Comparison of ENCODE assay signal across 25 cellular contexts in genomic region chr5:112063878-112064615, GRCh38.
"Had no signal": no experiment of that assay in that cellular context is flagged by ENCODE, and none has a peak within 500 bp of the region (broad histone marks: within the 10 kb centered on the region; RNA-seq: fewer than 3 reads in every experiment).

No MANE protein-coding gene starts in this region.

- H3K27ac ChIP-seq: breast epithelium, colonic mucosa had no signal

- H3K36me3 ChIP-seq: breast epithelium, colonic mucosa had no signal

- H3K9me3 ChIP-seq: breast epithelium, colonic mucosa had no signal

- H3K27ac Mint-ChIP-seq: activated B cell treated with CpG ODN at 0.5 μM for 24 hours; activated CD4-positive, alpha-beta memory T cell treated with anti-CD3 and anti-CD28 coated beads, Interleukin-2, amount 10 ng/mL, durations not matched to agents 7 days and 5 days; activated CD4-positive, alpha-beta T cell treated with anti-CD3 and anti-CD28 coated beads, Interleukin-2, amount 10 ng/mL, durations not matched to agents 7 days and 5 days; activated naive CD4-positive, alpha-beta T cell treated with anti-CD3 and anti-CD28 coated beads, Interleukin-2, amount 50 U/mL, for 24 hours; T-helper 17 cell had no signal

- H3K4me1 ChIP-seq: breast epithelium, colonic mucosa had no signal

- H3K27me3 ChIP-seq: breast epithelium, colonic mucosa had no signal

- DNase-seq: activated B cell treated with CpG ODN at 0.5 μM for 24 hours; activated CD4-positive, alpha-beta memory T cell treated with anti-CD3 and anti-CD28 coated beads, Interleukin-2, amount 10 ng/mL, durations not matched to agents 7 days and 5 days; activated CD4-positive, alpha-beta T cell treated with anti-CD3 and anti-CD28 coated beads for 1 hour; activated CD4-positive, alpha-beta T cell treated with anti-CD3 and anti-CD28 coated beads, Interleukin-2, amount 10 ng/mL, durations not matched to agents 7 days and 5 days; activated T-cell treated with anti-CD3 and anti-CD28 coated beads for 4 hours; aorta; caudate nucleus; colonic mucosa; Karpas-422; MM.1S; NCI-H1105 treated with DMSO at 0.1 percent for 48 hours; NCI-H146; NCI-H2029; NCI-H2107; NCI-H524 treated with DMSO at 0.1 percent for 48 hours; NCI-H774; OCI-M1; RPMI8226; T-helper 17 cell; T-helper 9 cell had no signal

- H3K4me3 ChIP-seq: breast epithelium, colonic mucosa, K562 had no signal

- H3K4me1 Mint-ChIP-seq: activated B cell treated with CpG ODN at 0.5 μM for 24 hours; activated CD4-positive, alpha-beta memory T cell treated with anti-CD3 and anti-CD28 coated beads, Interleukin-2, amount 10 ng/mL, durations not matched to agents 7 days and 5 days; activated CD4-positive, alpha-beta T cell treated with anti-CD3 and anti-CD28 coated beads, Interleukin-2, amount 10 ng/mL, durations not matched to agents 7 days and 5 days; activated naive CD4-positive, alpha-beta T cell treated with anti-CD3 and anti-CD28 coated beads, Interleukin-2, amount 50 U/mL, for 24 hours; T-helper 17 cell had no signal

- ATAC-seq: K562, Panc1, Right ventricle myocardium inferior, T-helper 17 cell had no signal

- H3K9me3 Mint-ChIP-seq: activated B cell treated with CpG ODN at 0.5 μM for 24 hours; activated CD4-positive, alpha-beta memory T cell treated with anti-CD3 and anti-CD28 coated beads, Interleukin-2, amount 10 ng/mL, durations not matched to agents 7 days and 5 days; activated CD4-positive, alpha-beta T cell treated with anti-CD3 and anti-CD28 coated beads, Interleukin-2, amount 10 ng/mL, durations not matched to agents 7 days and 5 days; activated naive CD4-positive, alpha-beta T cell treated with anti-CD3 and anti-CD28 coated beads, Interleukin-2, amount 50 U/mL, for 24 hours had no signal

- H3K27me3 Mint-ChIP-seq: activated CD4-positive, alpha-beta memory T cell treated with anti-CD3 and anti-CD28 coated beads, Interleukin-2, amount 10 ng/mL, durations not matched to agents 7 days and 5 days had no signal

- H3K36me3 Mint-ChIP-seq: activated naive CD4-positive, alpha-beta T cell treated with anti-CD3 and anti-CD28 coated beads, Interleukin-2, amount 50 U/mL, for 24 hours had no signal

- H3K4me3 Mint-ChIP-seq: activated B cell treated with CpG ODN at 0.5 μM for 24 hours; activated CD4-positive, alpha-beta memory T cell treated with anti-CD3 and anti-CD28 coated beads, Interleukin-2, amount 10 ng/mL, durations not matched to agents 7 days and 5 days; activated CD4-positive, alpha-beta T cell treated with anti-CD3 and anti-CD28 coated beads, Interleukin-2, amount 10 ng/mL, durations not matched to agents 7 days and 5 days; activated naive CD4-positive, alpha-beta T cell treated with anti-CD3 and anti-CD28 coated beads, Interleukin-2, amount 50 U/mL, for 24 hours; T-helper 17 cell had no signal
